ENCODE assay signal across 8 cellular contexts in the genomic region with DNA sequence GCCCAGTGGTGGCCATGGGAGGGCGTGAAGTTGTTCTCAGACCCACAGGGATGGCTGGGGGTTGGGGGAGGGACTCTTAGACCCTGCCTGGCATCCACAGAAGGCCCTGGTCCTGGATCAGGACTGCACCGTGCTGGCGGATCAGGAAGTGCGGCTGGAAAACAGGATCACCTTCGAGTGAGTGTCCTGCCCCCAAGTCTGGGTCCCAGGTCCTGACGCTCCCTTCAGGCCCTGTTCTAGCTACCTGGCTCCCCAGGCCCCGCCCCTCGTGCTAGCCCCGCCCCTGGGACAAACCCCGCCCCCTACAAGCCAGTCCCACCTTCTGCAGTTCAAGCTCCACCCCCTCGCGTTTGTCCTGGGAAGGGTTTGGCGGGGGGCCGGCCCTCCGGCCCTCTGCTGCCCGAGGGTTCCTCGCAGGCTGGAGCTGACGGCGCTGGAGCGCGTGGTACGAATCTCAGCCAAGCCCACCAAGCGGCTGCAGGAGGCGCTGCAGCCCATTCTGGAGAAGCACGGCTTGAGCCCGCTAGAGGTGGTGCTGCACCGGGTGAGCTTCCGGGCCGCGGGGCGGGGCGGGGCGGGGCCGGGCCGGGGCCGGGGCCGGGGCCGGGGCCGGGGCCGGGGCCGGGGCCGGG. TPM values are rescaled to one million over a fixed set of nuclear protein-coding genes. Genes with fewer than 3 reads are reported as not detected.
DNase-seq lines count a peak whose midpoint lies in the region; ATAC-seq and TF ChIP-seq lines count a peak whose summit lies in the region.

No MANE protein-coding gene starts in this region.

- H3K4me3 ChIP-seq in Peyer's patch (peak overlapping the region; percentile 26 to 61 (median 46)), left ventricle myocardium inferior (peak overlapping the region; percentile 61)

- H3K4me1 ChIP-seq in Peyer's patch, result peaks cover 3 to 29% (median 17%) of the 10 kb centered on the region in 4 donors
- peaks cover 43% of the 10 kb centered on the region for H3K4me1 ChIP-seq in left ventricle myocardium inferior

- intact Hi-C loops in left ventricle myocardium inferior (cut with micrococcal nuclease), result no loop called here

- H3K27ac ChIP-seq in Peyer's patch, result peak overlapping the region; percentile 39 to 79 (median 66)
- H3K27ac ChIP-seq in angular gyrus (ENCODE audit: low read depth, low read length), result peak overlapping the region; percentile 62
- H3K27ac ChIP-seq in left ventricle myocardium inferior (replicated peaks), result peak overlapping the region; percentile 3

- H3K9me3 ChIP-seq in Peyer's patch (no peaks in the 10 kb centered on the region), left ventricle myocardium inferior (replicated peaks) (no peaks in the 10 kb centered on the region)

- H3K36me3 ChIP-seq in Peyer's patch (no peaks in the 10 kb centered on the region), left ventricle myocardium inferior (no peaks in the 10 kb centered on the region)

- no peak for TF ChIP-seq POLR2A in Peyer's patch (IDR thresholded peaks at IDR 0.05)

- H3K27me3 ChIP-seq in Peyer's patch, result no peaks in the 10 kb centered on the region
- H3K27me3 ChIP-seq in left ventricle myocardium inferior (ENCODE audit: low read depth), result peaks cover 18% of the 10 kb centered on the region

- in situ Hi-C loops in GM13977 (cut with MboI; ENCODE audit: low pct_unique_long_range_greater_than_20kb, low sequenced_read_pairs, unreplicated experiment), result no loop called here

- DNase-seq in GM13977 (ENCODE audit: low spot score) (peak; percentile 68), Peyer's patch (peak; percentile 48 to 93 (median 85)), left ventricle myocardium inferior (peak; percentile 70), pulmonary artery endothelial cell (ENCODE audit: low read depth, low spot score) (peak; percentile 65), NCI-H2107 treated with DMSO at 0.1 percent for 48 hours (lab: John Stamatoyannopoulos, UW; ENCODE audit: unreplicated experiment) (no peak)

- ATAC-seq in HG03571 (IDR thresholded peaks at IDR 0.05; ENCODE audit: unreplicated experiment), result peak; percentile 62
- ATAC-seq in GM21423 (IDR thresholded peaks at IDR 0.05; ENCODE audit: unreplicated experiment), result no peak

- peak; percentile 24 for TF ChIP-seq CTCF in GM13977 (IDR thresholded peaks at IDR 0.05; ENCODE audit: extremely low read depth, insufficient read depth, missing control alignments)
- TF ChIP-seq CTCF in Peyer's patch (IDR thresholded peaks at IDR 0.05), result peak in 5 of 6 experiments; percentile 23 to 74 (median 64)
- peak; percentile 53 for TF ChIP-seq CTCF in left ventricle myocardium inferior (IDR thresholded peaks at IDR 0.05; ENCODE audit: borderline replicate concordance)

RNA-seq across cellular contexts. Expression of a gene that starts 12.9 kb away (rescaled TPM):
- total RNA-seq in Peyer's patch (10 to 100 TPM; 19.4 to 41.0 (median 23.3) TPM), left ventricle myocardium inferior (4.6 TPM), pulmonary artery endothelial cell (3.4 and 7.3 TPM in 2 replicates)

RNA-seq across cellular contexts. Expression of a gene that starts 13.6 kb away (rescaled TPM):
- under 1 TPM in 1 of 4 donors, not detected in 3; 0.35 TPM for total RNA-seq in Peyer's patch
- not detected for total RNA-seq in left ventricle myocardium inferior
- not detected in 2 replicates for total RNA-seq in pulmonary artery endothelial cell

RNA-seq across cellular contexts. Expression of a gene that starts 19.1 kb away (rescaled TPM):
- total RNA-seq in Peyer's patch (100 to 1,000 TPM; 193 to 321 (median 268) TPM), left ventricle myocardium inferior (60.0 TPM), pulmonary artery endothelial cell (329 and 383 TPM in 2 replicates)

RNA-seq across cellular contexts. Expression of a gene that starts 29.9 kb away (rescaled TPM):
- not detected for total RNA-seq in Peyer's patch
- total RNA-seq in left ventricle myocardium inferior, result not detected
- not detected in 2 replicates for total RNA-seq in pulmonary artery endothelial cell

RNA-seq across cellular contexts. Expression of a gene that starts 38.8 kb away (rescaled TPM):
- 10 to 100 TPM in 1 of 4 donors, 1 to 10 TPM in 3; 1.7 to 22.2 (median 7.8) TPM for total RNA-seq in Peyer's patch
- not detected for total RNA-seq in left ventricle myocardium inferior
- 1.1 and 1.5 TPM in 2 replicates for total RNA-seq in pulmonary artery endothelial cell

Comparison
In these comparisons a context has a peak if more than half of its experiments do, and no peak if none do; other contexts are left out.
1. H3K27ac ChIP-seq: peak in every context shown above with its lines; median percentile 66 in Peyer's patch; 62 in angular gyrus; 3 in left ventricle myocardium inferior.